Comparison of ENCODE assay signal across 1 cellular context in genomic region chr12:6341439-6342139, GRCh38.
TF ChIP-seq lines count a peak whose summit lies in the region.

TSS of gene TNFRSF1A (minus strand) at chr12:6342076. CDS start at chr12:6341814, 262 bp downstream.

TF ChIP-seq in HepG2, 621 proteins besides CTCF, POLR2A, EP300 and RAD21 (continued from another document and continues in another):
- TF ChIP-seq ZNF574 (CRISPR knock-in tag; IDR thresholded peaks at IDR 0.05) (no peak), SOX5 (CRISPR knock-in tag; IDR thresholded peaks at IDR 0.05; ENCODE audit: borderline replicate concordance) (no peak; the same call in 1 of the 2 replicates), ZFP36 (IDR thresholded peaks at IDR 0.05; ENCODE audit: borderline replicate concordance, low read depth, low read length, partially characterized antibody) (no peak), ZNF569 (CRISPR knock-in tag; IDR thresholded peaks at IDR 0.05; ENCODE audit: borderline replicate concordance) (no peak), ZNF737 (CRISPR knock-in tag; IDR thresholded peaks at IDR 0.05; ENCODE audit: borderline replicate concordance) (0 out of 2 replicates have a peak, but pooled peaks have one; percentile 22), ETV6 (CRISPR knock-in tag; conservative IDR thresholded peaks at IDR 0.05) (no peak), ZNF724P (CRISPR knock-in tag; IDR thresholded peaks at IDR 0.05; ENCODE audit: borderline replicate concordance) (peak; percentile 28; the same call in 1 of the 2 replicates), MTA1 (CRISPR knock-in tag; IDR thresholded peaks at IDR 0.05; ENCODE audit: borderline replicate concordance) (peak; percentile 50; the same call in 1 of the 2 replicates), ZNF749 (CRISPR knock-in tag; IDR thresholded peaks at IDR 0.05; ENCODE audit: borderline replicate concordance) (no peak), HMG20B (CRISPR knock-in tag; conservative IDR thresholded peaks at IDR 0.05) (no peak), ZNF354B (CRISPR knock-in tag; IDR thresholded peaks at IDR 0.05) (no peak), ZNF281 (CRISPR knock-in tag; IDR thresholded peaks at IDR 0.05; ENCODE audit: borderline replicate concordance) (no peak), THAP9 (CRISPR knock-in tag; IDR thresholded peaks at IDR 0.05; ENCODE audit: borderline replicate concordance) (peak; percentile 51; the same call in 1 of the 2 replicates), ZNF232 (CRISPR knock-in tag; IDR thresholded peaks at IDR 0.05; ENCODE audit: borderline replicate concordance) (peak; percentile 52; the same call in 1 of the 2 replicates), NFIC (IDR thresholded peaks at IDR 0.05; ENCODE audit: low read length) (no peak), NCOA5 (CRISPR knock-in tag; IDR thresholded peaks at IDR 0.05) (no peak), ZNF432 (CRISPR knock-in tag; IDR thresholded peaks at IDR 0.05; ENCODE audit: borderline replicate concordance) (no peak), SKI (IDR thresholded peaks at IDR 0.05; ENCODE audit: partially characterized antibody) (no peak), ZBTB1 (CRISPR knock-in tag; IDR thresholded peaks at IDR 0.05; ENCODE audit: borderline replicate concordance) (no peak), CBX5 (CRISPR knock-in tag; IDR thresholded peaks at IDR 0.05; ENCODE audit: borderline replicate concordance) (no peak; the same call in 1 of the 2 replicates), ZNF775 (CRISPR knock-in tag; IDR thresholded peaks at IDR 0.05; ENCODE audit: borderline replicate concordance) (0 out of 2 replicates have a peak, but pooled peaks have one; percentile 57), SP140L (CRISPR knock-in tag; IDR thresholded peaks at IDR 0.05; ENCODE audit: borderline replicate concordance) (no peak), ZFAT (CRISPR knock-in tag; conservative IDR thresholded peaks at IDR 0.05) (no peak), XBP1 (CRISPR knock-in tag; IDR thresholded peaks at IDR 0.05) (no peak), DPF2 (CRISPR knock-in tag; IDR thresholded peaks at IDR 0.05; ENCODE audit: borderline replicate concordance, low read depth) (no peak), CBX1 (IDR thresholded peaks at IDR 0.05; ENCODE audit: low read depth) (no peak), ZNF512B (CRISPR knock-in tag; IDR thresholded peaks at IDR 0.05; ENCODE audit: borderline replicate concordance) (no peak), ZNF800 (CRISPR knock-in tag; IDR thresholded peaks at IDR 0.05) (no peak), SAFB2 (CRISPR knock-in tag; IDR thresholded peaks at IDR 0.05; ENCODE audit: borderline replicate concordance, low read depth) (peak; percentile 44; the same call in 1 of the 2 replicates), CREBL2 (CRISPR knock-in tag; IDR thresholded peaks at IDR 0.05; ENCODE audit: borderline replicate concordance) (no peak), ARID3A (IDR thresholded peaks at IDR 0.05; ENCODE audit: low read depth, low read length) (no peak), RAD51 (IDR thresholded peaks at IDR 0.05; ENCODE audit: borderline replicate concordance) (no peak), ZNF143 (CRISPR knock-in tag; IDR thresholded peaks at IDR 0.05) (no peak), ZNF430 (CRISPR knock-in tag; IDR thresholded peaks at IDR 0.05) (peak; percentile 54; the same call in 1 of the 2 replicates), ZNF75D (CRISPR knock-in tag; IDR thresholded peaks at IDR 0.05; ENCODE audit: borderline replicate concordance) (no peak), GABPA (IDR thresholded peaks at IDR 0.05; ENCODE audit: low read depth, low read length) (no peak), GABPA (CRISPR knock-in tag; IDR thresholded peaks at IDR 0.05; ENCODE audit: low read depth) (peak; percentile 60), ZNF510 (CRISPR knock-in tag; IDR thresholded peaks at IDR 0.05; ENCODE audit: low read depth) (no peak)
